In genomic region chr22:39443416-39443815, GRCh38 we compare ENCODE assay signal across 22 cellular contexts.
"Had no signal": no experiment of that assay in that cellular context is flagged by ENCODE, and none has a peak within 500 bp of the region (broad histone marks: within the 10 kb centered on the region; RNA-seq: fewer than 3 reads in every experiment).

No MANE protein-coding gene starts in this region.

- H3K4me3 ChIP-seq: cardiac muscle cell, PC-9 had no signal

- H3K4me3 Mint-ChIP-seq: activated CD4-positive, alpha-beta memory T cell treated with anti-CD3 and anti-CD28 coated beads for 36 hours; activated CD4-positive, alpha-beta T cell treated with anti-CD3 and anti-CD28 coated beads, Interleukin-2, amount 10 ng/mL, durations not matched to agents 7 days and 5 days; activated naive CD4-positive, alpha-beta T cell treated with anti-CD3 and anti-CD28 coated beads for 36 hours; activated naive CD8-positive, alpha-beta T cell treated with anti-CD3 and anti-CD28 coated beads for 36 hours; activated T-cell treated with anti-CD3 and anti-CD28 coated beads, Interleukin-2, amount 50 U/mL, for 4 hours; T-helper 17 cell had no signal

- H3K9me3 Mint-ChIP-seq: activated B cell treated with CpG ODN at 0.5 μM for 24 hours; activated CD4-positive, alpha-beta memory T cell treated with anti-CD3 and anti-CD28 coated beads for 36 hours; activated CD4-positive, alpha-beta T cell treated with anti-CD3 and anti-CD28 coated beads, Interleukin-2, amount 10 ng/mL, durations not matched to agents 7 days and 5 days; activated naive CD4-positive, alpha-beta T cell treated with anti-CD3 and anti-CD28 coated beads for 36 hours; activated naive CD8-positive, alpha-beta T cell treated with anti-CD3 and anti-CD28 coated beads for 36 hours; activated T-cell treated with anti-CD3 and anti-CD28 coated beads, Interleukin-2, amount 50 U/mL, for 4 hours had no signal

- H2AFZ ChIP-seq: PC-9 had no signal

- H3K27me3 Mint-ChIP-seq: activated B cell treated with CpG ODN at 0.5 μM for 24 hours had no signal

- H3K27me3 ChIP-seq: brain microvascular endothelial cell, cardiac muscle cell had no signal

- H3K36me3 ChIP-seq: brain microvascular endothelial cell, cardiac muscle cell had no signal

- H3K4me2 ChIP-seq: PC-9 had no signal

- H3K36me3 Mint-ChIP-seq: activated CD4-positive, alpha-beta memory T cell treated with anti-CD3 and anti-CD28 coated beads for 36 hours had no signal

- ATAC-seq: activated T-cell treated with anti-CD3 and anti-CD28 coated beads, Interleukin-2, amount 50 U/mL, for 4 hours; T-helper 17 cell had no signal

- H3K27ac Mint-ChIP-seq: activated CD4-positive, alpha-beta memory T cell treated with anti-CD3 and anti-CD28 coated beads for 36 hours; activated naive CD4-positive, alpha-beta T cell treated with anti-CD3 and anti-CD28 coated beads for 36 hours; activated naive CD8-positive, alpha-beta T cell treated with anti-CD3 and anti-CD28 coated beads for 36 hours; T-helper 17 cell had no signal

- DNase-seq: activated B cell treated with CpG ODN at 0.5 μM for 24 hours; activated CD4-positive, alpha-beta memory T cell treated with anti-CD3 and anti-CD28 coated beads for 36 hours; activated CD4-positive, alpha-beta T cell treated with anti-CD3 and anti-CD28 coated beads, Interleukin-2, amount 10 ng/mL, durations not matched to agents 7 days and 5 days; activated CD8-positive, alpha-beta memory T cell treated with anti-CD3 and anti-CD28 coated beads for 24 hours; activated gamma-delta T cell; activated naive CD4-positive, alpha-beta T cell treated with anti-CD3 and anti-CD28 coated beads for 36 hours; activated naive CD8-positive, alpha-beta T cell treated with anti-CD3 and anti-CD28 coated beads for 36 hours; activated T-cell treated with anti-CD3 and anti-CD28 coated beads, Interleukin-2, amount 50 U/mL, for 4 hours; brain microvascular endothelial cell; NCI-H1092; NCI-H1417; NCI-H1930; NCI-H345; NCI-H510A; NCI-H526 treated with DMSO at 0.1 percent for 48 hours; NCI-H82; PC-9; SHP77 treated with DMSO at 0.1 percent for 48 hours; T-helper 17 cell; T-helper 9 cell had no signal

- FAIRE-seq: TTC549 had no signal

- H3K27ac ChIP-seq: brain microvascular endothelial cell, cardiac muscle cell, PC-9 had no signal
